17 cellular contexts compared by ENCODE assay signal in genomic region chr11:94201004-94201465, GRCh38.
DNase-seq lines count a peak whose midpoint lies in the region; ATAC-seq, FAIRE-seq and TF ChIP-seq lines count a peak whose summit lies in the region.
"Had no signal": no experiment of that assay in that cellular context is flagged by ENCODE, and none has a peak within 500 bp of the region (broad histone marks: within the 10 kb centered on the region; RNA-seq: fewer than 3 reads in every experiment).

No MANE protein-coding gene starts in this region.

- DNase-seq in AG04450 (ENCODE audit: low read depth, low spot score) (peak; percentile 76), HFF-Myc (ENCODE audit: extremely low read depth, low read depth) (peak; percentile 71), brain microvascular endothelial cell (peak; percentile 13), HepG2 (ENCODE audit: low spot score) (peak; percentile 94), NCI-H1092 (lab: John Stamatoyannopoulos, UW) (no peak)
- no peak for DNase-seq in activated CD8-positive, alpha-beta memory T cell treated with anti-CD3 and anti-CD28 coated beads for 24 hours
- DNase-seq: DMS79; H9; mammary epithelial cell; MV-4-11; nucleus accumbens; PC-9; stimulated activated CD4-positive, alpha-beta T cell treated with anti-CD3 and anti-CD28 coated beads, Interleukin-15, amount 100 ng/mL, for 24 hours; transverse colon had no signal

- H3K9ac ChIP-seq in HepG2 (ENCODE audit: insufficient read depth, low read depth, low read length): no peak overlapping the region

- H3K79me2 ChIP-seq in HepG2 (ENCODE audit: insufficient read depth, low read length): no peaks in the 10 kb centered on the region

- H4K20me1 ChIP-seq in HepG2 (ENCODE audit: insufficient read depth, low read length): no peaks in the 10 kb centered on the region

- H2AFZ ChIP-seq in HepG2 (ENCODE audit: low read length): no peak overlapping the region
- H2AFZ ChIP-seq: PC-9 had no signal

- H3K27me3 ChIP-seq in AG04450 (ENCODE audit: control insufficient read depth, insufficient read depth, low read length): no peaks in the 10 kb centered on the region
- no peaks in the 10 kb centered on the region for H3K27me3 ChIP-seq in brain microvascular endothelial cell (replicated peaks)
- H3K27me3 ChIP-seq in HepG2 (ENCODE audit: control insufficient read depth in 1 of 2, insufficient read depth in 2 of 2, low read length in 2 of 2): no peaks in the 10 kb centered on the region
- H3K27me3 ChIP-seq: transverse colon had no signal

- WGBS in HepG2 (ENCODE audit: low lambda C conversion rate): 0% methylated on average over 3 of the region's 3 CpGs

- no peaks in the 10 kb centered on the region for H3K9me3 ChIP-seq in AG04450 (ENCODE audit: control insufficient read depth, insufficient read depth, low read length)
- no peaks in the 10 kb centered on the region for H3K9me3 ChIP-seq in HepG2 (ENCODE audit: low read length)
- H3K9me3 ChIP-seq: transverse colon had no signal

- H3K4me3 ChIP-seq in AG04450 (ENCODE audit: low read depth, low read length) (no peak overlapping the region), HFF-Myc (replicated peaks; ENCODE audit: low read depth, low read length) (no peak overlapping the region), brain microvascular endothelial cell (ENCODE audit: low read depth, low read length) (no peak overlapping the region), HepG2 (replicated peaks in 1 of 3; ENCODE audit: insufficient read depth in 1 of 3, low read depth in 2 of 3, low read length in 3 of 3) (0 out of 6 replicates have a peak overlapping the region, but pooled peaks of 1 of the 3 experiments have one; percentile 35)
- H3K4me3 ChIP-seq: PC-9, transverse colon had no signal

- TF ChIP-seq CTCF in AG04450 (IDR thresholded peaks at IDR 0.05; ENCODE audit: low read depth, low read length): no peak
- TF ChIP-seq CTCF in HFF-Myc (IDR thresholded peaks at IDR 0.05; ENCODE audit: low read depth, low read length, missing control alignments): no peak
- TF ChIP-seq CTCF in brain microvascular endothelial cell (IDR thresholded peaks at IDR 0.05; ENCODE audit: low read depth, low read length, missing control alignments): no peak
- TF ChIP-seq CTCF in HepG2 (CRISPR knock-in tag; IDR thresholded peaks at IDR 0.05): no peak

- FAIRE-seq in HepG2 (lab: Jason Lieb, UNC): peak; percentile 51
- FAIRE-seq: bronchial epithelial cell had no signal

- peaks cover 61% of the 10 kb centered on the region for H3K4me1 ChIP-seq in HepG2 (ENCODE audit: insufficient read depth, low read length)
- H3K4me1 ChIP-seq: transverse colon had no signal

- in situ Hi-C loops in brain microvascular endothelial cell (cut with HindIII; ENCODE audit: low pct_ligation_motif_present, low sequenced_read_pairs): no loop called here
- in situ Hi-C loops in HepG2 (cut with HindIII; ENCODE audit: extremely low pct_ligation_motif_present, low pct_unique_long_range_greater_than_20kb): no loop called here

- H3K27ac ChIP-seq in AG04450 (ENCODE audit: low read depth, low read length) (peak overlapping the region; percentile 82), brain microvascular endothelial cell (no peak overlapping the region), HepG2 (ENCODE audit: extremely low read length, insufficient read depth, low read length) (peak overlapping the region; percentile 37)
- H3K27ac ChIP-seq: PC-9, transverse colon had no signal

- ATAC-seq in HepG2 (peak; percentile 99), GM18907 (IDR thresholded peaks at IDR 0.05; ENCODE audit: unreplicated experiment) (no peak), GM18517 (IDR thresholded peaks at IDR 0.05; ENCODE audit: unreplicated experiment) (no peak)

- H3K36me3 ChIP-seq in brain microvascular endothelial cell (replicated peaks): no peaks in the 10 kb centered on the region
- H3K36me3 ChIP-seq in HepG2 (replicated peaks in 1 of 2; ENCODE audit: control insufficient read depth in 1 of 2, insufficient read depth in 2 of 2, low read length in 2 of 2): no peaks in the 10 kb centered on the region
- H3K36me3 ChIP-seq: transverse colon had no signal

- TF ChIP-seq RAD21 in HepG2 (CRISPR knock-in tag; IDR thresholded peaks at IDR 0.05): no peak

- no TSS peak for BruUV-seq in HepG2 (replicated peaks; lab: Mats Ljungman, UMichigan)

- peak overlapping the region; percentile 59 for H3K4me2 ChIP-seq in HepG2 (ENCODE audit: low read depth, low read length)
- H3K4me2 ChIP-seq: PC-9 had no signal

- TF ChIP-seq POLR2A in HepG2 (IDR thresholded peaks at IDR 0.05; ENCODE audit: insufficient read depth in 1 of 2, low read depth in 2 of 2, low read length in 2 of 2): no peak

- TF ChIP-seq EP300 in HepG2 (IDR thresholded peaks at IDR 0.05; ENCODE audit: low read depth in 2 of 2, low read length in 2 of 2): peak in 1 of 2 experiments; percentile 78; a peak in 2 of 4 replicates
- no peak for TF ChIP-seq EP300 in HepG2 (CRISPR knock-in tag; IDR thresholded peaks at IDR 0.05; ENCODE audit: borderline replicate concordance)

- intact Hi-C loops in HepG2 (cut with micrococcal nuclease; ENCODE audit: unreplicated experiment): no loop called here

- POLR2A ChIA-PET in AG04450 (lab: Yijun Ruan, JAX): interaction anchor here (0.6 to 3.1 kb wide), 11 partner anchors 16 to 726 kb away, joined by 3 to 30 read pairs (median 4); partner anchors contain the start of gene PANX1
- POLR2A ChIA-PET in HepG2 (lab: Yijun Ruan, JAX): interaction anchor here (1.4 kb wide), 1 partner anchor 72 kb away, joined by 3 read pairs; the partner anchor contains the start of gene PANX1

- CTCF ChIA-PET in AG04450 (lab: Charles Lee) (interaction anchor here (0.7 to 2.1 kb wide), 4 partner anchors 17 to 305 kb away, joined by 3 to 10 read pairs (median 7); no protein-coding TSS in a partner anchor), HepG2 (lab: Yijun Ruan, JAX; ENCODE audit: low intra/inter-chr PET ratio, low total read pairs) (no interaction called here)

TF ChIP-seq in HepG2, 621 proteins besides CTCF, POLR2A, EP300 and RAD21 (continues in another document):
- TF ChIP-seq ZNF605 (CRISPR knock-in tag; IDR thresholded peaks at IDR 0.05): 0 out of 2 replicates have a peak, but pooled peaks have one; percentile 27
- TF ChIP-seq, protein P1, sequence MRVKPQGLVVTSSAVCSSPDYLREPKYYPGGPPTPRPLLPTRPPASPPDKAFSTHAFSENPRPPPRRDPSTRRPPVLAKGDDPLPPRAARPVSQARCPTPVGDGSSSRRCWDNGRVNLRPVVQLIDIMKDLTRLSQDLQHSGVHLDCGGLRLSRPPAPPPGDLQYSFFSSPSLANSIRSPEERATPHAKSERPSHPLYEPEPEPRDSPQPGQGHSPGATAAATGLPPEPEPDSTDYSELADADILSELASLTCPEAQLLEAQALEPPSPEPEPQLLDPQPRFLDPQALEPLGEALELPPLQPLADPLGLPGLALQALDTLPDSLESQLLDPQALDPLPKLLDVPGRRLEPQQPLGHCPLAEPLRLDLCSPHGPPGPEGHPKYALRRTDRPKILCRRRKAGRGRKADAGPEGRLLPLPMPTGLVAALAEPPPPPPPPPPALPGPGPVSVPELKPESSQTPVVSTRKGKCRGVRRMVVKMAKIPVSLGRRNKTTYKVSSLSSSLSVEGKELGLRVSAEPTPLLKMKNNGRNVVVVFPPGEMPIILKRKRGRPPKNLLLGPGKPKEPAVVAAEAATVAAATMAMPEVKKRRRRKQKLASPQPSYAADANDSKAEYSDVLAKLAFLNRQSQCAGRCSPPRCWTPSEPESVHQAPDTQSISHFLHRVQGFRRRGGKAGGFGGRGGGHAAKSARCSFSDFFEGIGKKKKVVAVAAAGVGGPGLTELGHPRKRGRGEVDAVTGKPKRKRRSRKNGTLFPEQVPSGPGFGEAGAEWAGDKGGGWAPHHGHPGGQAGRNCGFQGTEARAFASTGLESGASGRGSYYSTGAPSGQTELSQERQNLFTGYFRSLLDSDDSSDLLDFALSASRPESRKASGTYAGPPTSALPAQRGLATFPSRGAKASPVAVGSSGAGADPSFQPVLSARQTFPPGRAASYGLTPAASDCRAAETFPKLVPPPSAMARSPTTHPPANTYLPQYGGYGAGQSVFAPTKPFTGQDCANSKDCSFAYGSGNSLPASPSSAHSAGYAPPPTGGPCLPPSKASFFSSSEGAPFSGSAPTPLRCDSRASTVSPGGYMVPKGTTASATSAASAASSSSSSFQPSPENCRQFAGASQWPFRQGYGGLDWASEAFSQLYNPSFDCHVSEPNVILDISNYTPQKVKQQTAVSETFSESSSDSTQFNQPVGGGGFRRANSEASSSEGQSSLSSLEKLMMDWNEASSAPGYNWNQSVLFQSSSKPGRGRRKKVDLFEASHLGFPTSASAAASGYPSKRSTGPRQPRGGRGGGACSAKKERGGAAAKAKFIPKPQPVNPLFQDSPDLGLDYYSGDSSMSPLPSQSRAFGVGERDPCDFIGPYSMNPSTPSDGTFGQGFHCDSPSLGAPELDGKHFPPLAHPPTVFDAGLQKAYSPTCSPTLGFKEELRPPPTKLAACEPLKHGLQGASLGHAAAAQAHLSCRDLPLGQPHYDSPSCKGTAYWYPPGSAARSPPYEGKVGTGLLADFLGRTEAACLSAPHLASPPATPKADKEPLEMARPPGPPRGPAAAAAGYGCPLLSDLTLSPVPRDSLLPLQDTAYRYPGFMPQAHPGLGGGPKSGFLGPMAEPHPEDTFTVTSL (CRISPR knock-in tag; IDR thresholded peaks at IDR 0.05; ENCODE audit: borderline replicate concordance): peak; percentile 83; the same call in 1 of the 2 replicates
- 0 out of 2 replicates have a peak, but pooled peaks have one; percentile 29 for TF ChIP-seq REPIN1 (CRISPR knock-in tag; IDR thresholded peaks at IDR 0.05; ENCODE audit: borderline replicate concordance, low read depth)
- peak; percentile 68 for TF ChIP-seq SAP130 (CRISPR knock-in tag; IDR thresholded peaks at IDR 0.05; ENCODE audit: low read depth)
- peak; percentile 55 for TF ChIP-seq ZNF501 (CRISPR knock-in tag; IDR thresholded peaks at IDR 0.05)
- peak; percentile 29 for TF ChIP-seq XRCC5 (optimal IDR thresholded peaks at IDR 0.05; ENCODE audit: low read length)
- peak; percentile 49; the same call in 1 of the 2 replicates for TF ChIP-seq MAX (IDR thresholded peaks at IDR 0.05)

Comparison
In these comparisons a context has a peak if more than half of its experiments do, and no peak if none do; other contexts are left out.
1. DNase-seq: peak in AG04450 (single experiment), HFF-Myc (single experiment), brain microvascular endothelial cell (single experiment) and HepG2 (single experiment); none in activated CD8-positive, alpha-beta memory T cell treated with anti-CD3 and anti-CD28 coated beads for 24 hours (single experiment) and NCI-H1092 (single experiment).